23 cellular contexts compared by ENCODE assay signal in genomic region chr4:164467493-164467892, GRCh38.
"Had no signal": no experiment of that assay in that cellular context is flagged by ENCODE, and none has a peak within 500 bp of the region (broad histone marks: within the 10 kb centered on the region; RNA-seq: fewer than 3 reads in every experiment).

No MANE protein-coding gene starts in this region.

- H3K27me3 ChIP-seq: adrenal gland, ascending aorta, spleen, upper lobe of left lung had no signal

- DNase-seq: activated CD4-positive, alpha-beta T cell treated with anti-CD3 and anti-CD28 coated beads for 36 hours; activated CD4-positive, alpha-beta T cell treated with anti-CD3 and anti-CD28 coated beads, Interleukin-2, amount 50 U/mL, for 4 hours; activated CD8-positive, alpha-beta memory T cell treated with anti-CD3 and anti-CD28 coated beads for 24 hours; activated CD8-positive, alpha-beta memory T cell treated with anti-CD3 and anti-CD28 coated beads, Interleukin-2, amount 50 U/mL, for 4 hours; activated naive CD4-positive, alpha-beta T cell; activated T-cell treated with anti-CD3 and anti-CD28 coated beads, Interleukin-2, amount 50 U/mL, for 24 hours; adrenal gland; cerebellar nuclear complex; cortex of kidney; endodermal cell; foreskin fibroblast; left ventricle myocardium inferior; naive thymus-derived CD8-positive, alpha-beta T cell; retina; spleen; stimulated activated CD4-positive, alpha-beta T cell treated with anti-CD3 and anti-CD28 coated beads, Interleukin-4, amount 100 ng/mL, for 1 hour; stimulated activated naive CD4-positive, alpha-beta T cell treated with Interleukin-2 at 50 U/mL for 16 hours; T-helper 9 cell; upper lobe of left lung had no signal

- H3K4me3 ChIP-seq: adrenal gland, ascending aorta, left ventricle myocardium inferior, spleen, thoracic aorta, upper lobe of left lung had no signal

- H3K4me1 ChIP-seq: adrenal gland, ascending aorta, left ventricle myocardium inferior, spleen, upper lobe of left lung had no signal

- ATAC-seq: activated CD4-positive, alpha-beta T cell treated with anti-CD3 and anti-CD28 coated beads for 36 hours; activated T-helper 17 cell treated with anti-CD3 and anti-CD28 coated beads, Interleukin-2, amount 50 U/mL, for 72 hours; naive thymus-derived CD8-positive, alpha-beta T cell; WTC11 had no signal

- H3K9me3 ChIP-seq: adrenal gland, ascending aorta, left ventricle myocardium inferior, spleen, thoracic aorta, upper lobe of left lung had no signal

- H3K27ac ChIP-seq: adrenal gland, ascending aorta, left ventricle myocardium inferior, spleen, thoracic aorta, upper lobe of left lung had no signal

- H3K36me3 ChIP-seq: adrenal gland, ascending aorta, left ventricle myocardium inferior, spleen, thoracic aorta, upper lobe of left lung had no signal
